Comparison of ENCODE assay signal across 1 cellular context in genomic region chr14:75476274-75476995, GRCh38.
TF ChIP-seq lines count a peak whose summit lies in the region.

No MANE protein-coding gene starts in this region.

TF ChIP-seq in GM12878, 131 proteins besides CTCF, POLR2A, EP300 and RAD21:
- TF ChIP-seq MYB (IDR thresholded peaks at IDR 0.05; ENCODE audit: borderline replicate concordance, low read depth, low read length) (no peak), BHLHE40 (IDR thresholded peaks at IDR 0.05; ENCODE audit: borderline replicate concordance in 1 of 2, low read depth in 2 of 2, low read length in 1 of 2) (peak; percentile 16 to 52; a peak in 2 of 4 replicates)
- TF ChIP-seq, protein P1, sequence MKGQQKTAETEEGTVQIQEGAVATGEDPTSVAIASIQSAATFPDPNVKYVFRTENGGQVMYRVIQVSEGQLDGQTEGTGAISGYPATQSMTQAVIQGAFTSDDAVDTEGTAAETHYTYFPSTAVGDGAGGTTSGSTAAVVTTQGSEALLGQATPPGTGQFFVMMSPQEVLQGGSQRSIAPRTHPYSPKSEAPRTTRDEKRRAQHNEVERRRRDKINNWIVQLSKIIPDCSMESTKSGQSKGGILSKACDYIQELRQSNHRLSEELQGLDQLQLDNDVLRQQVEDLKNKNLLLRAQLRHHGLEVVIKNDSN (IDR thresholded peaks at IDR 0.05; ENCODE audit: borderline replicate concordance, extremely low read length, insufficient read depth, low read depth, low read length), result peak; percentile 74
